Comparison of ENCODE assay signal across 23 cellular contexts in the genomic region with DNA sequence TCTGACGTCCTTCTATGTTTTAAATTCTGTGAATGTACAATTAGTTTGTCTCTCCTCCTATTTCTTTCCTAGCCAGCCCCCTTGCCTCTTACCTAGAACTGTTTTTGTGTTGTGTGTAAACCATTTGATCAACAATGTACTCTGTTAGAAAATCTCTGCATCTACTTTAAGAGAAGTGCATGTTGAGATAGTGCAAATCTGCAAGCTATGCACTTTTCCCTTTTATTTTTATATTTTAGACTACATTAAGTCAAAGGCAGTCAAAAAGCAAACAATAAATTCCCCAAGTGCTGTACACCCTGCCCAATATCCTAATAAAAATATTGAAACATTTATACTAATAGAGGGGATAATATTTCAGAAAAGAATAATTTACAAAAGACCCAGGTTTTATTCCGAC. TPM values are rescaled to one million over a fixed set of nuclear protein-coding genes. Genes with fewer than 3 reads are reported as not detected.
"Had no signal": no experiment of that assay in that cellular context is flagged by ENCODE, and none has a peak within 500 bp of the region (broad histone marks: within the 10 kb centered on the region; RNA-seq: fewer than 3 reads in every experiment).

No MANE protein-coding gene starts in this region.

- H3K4me1 ChIP-seq: colonic mucosa, esophagus muscularis mucosa, foreskin keratinocyte, gastrocnemius medialis, heart right ventricle, left lung, lower lobe of right lung had no signal

- H3K4me3 ChIP-seq: colonic mucosa, esophagus muscularis mucosa, gastrocnemius medialis, heart right ventricle, left lung, lower lobe of right lung, mucosa of descending colon had no signal

- H3K9me3 ChIP-seq: colonic mucosa, esophagus muscularis mucosa, gastrocnemius medialis, heart right ventricle, left lung, lower lobe of right lung, mucosa of descending colon had no signal

- H3K36me3 ChIP-seq: colonic mucosa, esophagus muscularis mucosa, gastrocnemius medialis, heart right ventricle, left lung, lower lobe of right lung had no signal

- DNase-seq: colonic mucosa; cortex of kidney; effector CD8-positive, alpha-beta T cell; effector memory CD8-positive, alpha-beta T cell; foreskin keratinocyte; gastrocnemius medialis; glutamatergic neuron; head of caudate nucleus; heart right ventricle; hippocampal formation; left cardiac atrium; left lung; left ventricle myocardium superior; lower lobe of right lung; mesenchymal stem cell; mucosa of descending colon; naive B cell; naive thymus-derived CD8-positive, alpha-beta T cell had no signal

- FAIRE-seq: endothelial cell of umbilical vein, islet of Langerhans, keratinocyte had no signal

- ATAC-seq: effector memory CD8-positive, alpha-beta T cell; foreskin keratinocyte; gastrocnemius medialis; heart right ventricle; left cardiac atrium; left lung; left ventricle myocardium superior; lower lobe of right lung; mucosa of descending colon; naive thymus-derived CD8-positive, alpha-beta T cell had no signal

- H3K27me3 ChIP-seq: colonic mucosa, foreskin keratinocyte, gastrocnemius medialis, left lung had no signal

- H3K27ac ChIP-seq: colonic mucosa, esophagus muscularis mucosa, foreskin keratinocyte, gastrocnemius medialis, heart right ventricle, left lung, lower lobe of right lung had no signal

RNA-seq across cellular contexts. Expression of gene LYPD6, which starts 13.7 kb away (rescaled TPM):
- total RNA-seq: mesenteric fat pad; naive thymus-derived CD8-positive, alpha-beta T cell had no signal
- polyA plus RNA-seq: naive thymus-derived CD8-positive, alpha-beta T cell had no signal
